Comparison of ENCODE assay signal across 18 cellular contexts in genomic region chr2:156553714-156554442, GRCh38.
A peak's percentile ranks its signal among the peaks of the same experiment; 100 is the strongest.
DNase-seq lines count a peak whose midpoint lies in the region; ATAC-seq and TF ChIP-seq lines count a peak whose summit lies in the region.
"Had no signal": no experiment of that assay in that cellular context is flagged by ENCODE, and none has a peak within 500 bp of the region (broad histone marks: within the 10 kb centered on the region; RNA-seq: fewer than 3 reads in every experiment).

No MANE protein-coding gene starts in this region.

- ATAC-seq in GM18511 (IDR thresholded peaks at IDR 0.05; ENCODE audit: unreplicated experiment) (peak; percentile 81), GM19395 (IDR thresholded peaks at IDR 0.05; ENCODE audit: unreplicated experiment) (peak; percentile 46), HG03064 (IDR thresholded peaks at IDR 0.05; ENCODE audit: low read depth, unreplicated experiment) (peak; percentile 63)
- ATAC-seq: A549, T-cell had no signal

- peak; percentile 9 for DNase-seq in glomerular visceral epithelial cell (ENCODE audit: extremely low spot score)
- DNase-seq in GM03348 (ENCODE audit: low spot score): no peak
- DNase-seq in right atrium auricular region (ENCODE audit: low spot score): no peak
- no peak for DNase-seq in activated CD4-positive, alpha-beta T cell treated with anti-CD3 and anti-CD28 coated beads, Interleukin-2, amount 10 ng/mL, durations not matched to agents 7 days and 5 days
- DNase-seq: IMR-90, NCI-H1105 treated with DMSO at 0.1 percent for 48 hours, NCI-H2029 treated with DMSO at 0.1 percent for 48 hours, NCI-H2171 treated with DMSO at 0.1 percent for 48 hours, NCI-H524 treated with DMSO at 0.1 percent for 48 hours, NCI-H82, SJCRH30, T-cell had no signal

- no peak overlapping the region for H3K27ac Mint-ChIP-seq in activated CD4-positive, alpha-beta T cell treated with anti-CD3 and anti-CD28 coated beads, Interleukin-2, amount 10 ng/mL, durations not matched to agents 7 days and 5 days
- H3K27ac Mint-ChIP-seq: B cell, T-cell had no signal

- peaks cover 11% of the 10 kb centered on the region for H3K36me3 ChIP-seq in right atrium auricular region
- H3K36me3 ChIP-seq: SJCRH30 had no signal

- H3K27ac ChIP-seq in right atrium auricular region: no peak overlapping the region
- H3K27ac ChIP-seq: A549, SJCRH30 had no signal

- CTCF ChIA-PET in activated CD4-positive, alpha-beta T cell treated with anti-CD3 and anti-CD28 coated beads, Interleukin-2, amount 10 ng/mL, durations not matched to agents 7 days and 5 days (lab: Charles Lee): no interaction called here

- H3K4me1 Mint-ChIP-seq in activated CD4-positive, alpha-beta T cell treated with anti-CD3 and anti-CD28 coated beads, Interleukin-2, amount 10 ng/mL, durations not matched to agents 7 days and 5 days: no peaks in the 10 kb centered on the region
- H3K4me1 Mint-ChIP-seq: B cell, CD14-positive monocyte, T-cell had no signal

- no peaks in the 10 kb centered on the region for H3K27me3 Mint-ChIP-seq in activated CD4-positive, alpha-beta T cell treated with anti-CD3 and anti-CD28 coated beads, Interleukin-2, amount 10 ng/mL, durations not matched to agents 7 days and 5 days
- H3K27me3 Mint-ChIP-seq: B cell, T-cell had no signal

- H3K9me3 Mint-ChIP-seq in activated CD4-positive, alpha-beta T cell treated with anti-CD3 and anti-CD28 coated beads, Interleukin-2, amount 10 ng/mL, durations not matched to agents 7 days and 5 days: no peaks in the 10 kb centered on the region
- H3K9me3 Mint-ChIP-seq: CD14-positive monocyte, T-cell had no signal

- POLR2A ChIA-PET in activated CD4-positive, alpha-beta T cell treated with anti-CD3 and anti-CD28 coated beads, Interleukin-2, amount 10 ng/mL, durations not matched to agents 7 days and 5 days (lab: Charles Lee): no interaction called here

- TF ChIP-seq CTCF in right atrium auricular region (IDR thresholded peaks at IDR 0.05): no peak

- H3K9me3 ChIP-seq in right atrium auricular region: no peaks in the 10 kb centered on the region
- H3K9me3 ChIP-seq: A549, SJCRH30 had no signal

- no peak overlapping the region for H3K4me3 Mint-ChIP-seq in activated CD4-positive, alpha-beta T cell treated with anti-CD3 and anti-CD28 coated beads, Interleukin-2, amount 10 ng/mL, durations not matched to agents 7 days and 5 days
- H3K4me3 Mint-ChIP-seq: B cell, CD14-positive monocyte, T-cell had no signal

- no peak overlapping the region for H3K4me3 ChIP-seq in right atrium auricular region
- H3K4me3 ChIP-seq: A549, SJCRH30 had no signal

- H3K4me1 ChIP-seq in right atrium auricular region: no peaks in the 10 kb centered on the region
- H3K4me1 ChIP-seq: A549, SJCRH30 had no signal

- H3K36me3 Mint-ChIP-seq in activated CD4-positive, alpha-beta T cell treated with anti-CD3 and anti-CD28 coated beads, Interleukin-2, amount 10 ng/mL, durations not matched to agents 7 days and 5 days (ENCODE audit: low read depth): peaks cover 11% of the 10 kb centered on the region

- H3K27me3 ChIP-seq in right atrium auricular region: no peaks in the 10 kb centered on the region
- H3K27me3 ChIP-seq: SJCRH30 had no signal
